23 cellular contexts compared by ENCODE assay signal in genomic region chr17:77828749-77829539, GRCh38.
DNase-seq lines count a peak whose midpoint lies in the region; ATAC-seq, FAIRE-seq and TF ChIP-seq lines count a peak whose summit lies in the region.
"Had no signal": no experiment of that assay in that cellular context is flagged by ENCODE, and none has a peak within 500 bp of the region (broad histone marks: within the 10 kb centered on the region; RNA-seq: fewer than 3 reads in every experiment).

No MANE protein-coding gene starts in this region.

- no peak for TF ChIP-seq EP300 in GM12878 (IDR thresholded peaks at IDR 0.05; ENCODE audit: borderline replicate concordance in 1 of 2, control insufficient read depth in 1 of 2, low read depth in 2 of 2, low read length in 2 of 2)

- CTCF ChIA-PET in GM12878 (lab: Yijun Ruan, JAX): no interaction called here

- H3K27ac ChIP-seq in GM12878 (ENCODE audit: control insufficient read depth, insufficient read depth) (no peak overlapping the region), lower lobe of right lung (no peak overlapping the region), subcutaneous abdominal adipose tissue (ENCODE audit: low read depth, low read length) (peak overlapping the region; percentile 91)

- intact Hi-C loops in GM12878 (cut with micrococcal nuclease; ENCODE audit: unreplicated experiment): no loop called here
- intact Hi-C loops in lower lobe of right lung (cut with DNase I): no loop called here

- H3K4me1 ChIP-seq in GM12878 (ENCODE audit: control insufficient read depth, insufficient read depth, low read length) (no peaks in the 10 kb centered on the region; the same call in 1 of the 2 replicates), lower lobe of right lung (peaks cover 15% of the 10 kb centered on the region), subcutaneous abdominal adipose tissue (ENCODE audit: control insufficient read depth in 5 of 5, insufficient read depth in 5 of 5, low read length in 5 of 5) (peaks cover 9 to 69% (median 27%) of the 10 kb centered on the region in 5 donors)
- H3K4me1 ChIP-seq: body of pancreas, left lung had no signal

- H4K20me1 ChIP-seq in GM12878 (ENCODE audit: control insufficient read depth, insufficient read depth): no peaks in the 10 kb centered on the region

- H3K27me3 ChIP-seq in GM12878 (replicated peaks in 1 of 2; ENCODE audit: control insufficient read depth in 2 of 2, insufficient read depth in 2 of 2, low read length in 1 of 2) (no peaks in the 10 kb centered on the region), lower lobe of right lung (ENCODE audit: low read depth) (peaks cover 6% of the 10 kb centered on the region), subcutaneous abdominal adipose tissue (ENCODE audit: control insufficient read depth in 5 of 5, insufficient read depth in 4 of 5, low read length in 5 of 5) (peaks cover 0 to 22% (median 8%) of the 10 kb centered on the region in 5 donors)
- H3K27me3 ChIP-seq: body of pancreas, thyroid gland had no signal

- H3K4me3 Mint-ChIP-seq in activated T-cell treated with anti-CD3 and anti-CD28 coated beads, Interleukin-2, amount 50 U/mL, for 24 hours: no peak overlapping the region
- H3K4me3 Mint-ChIP-seq in activated T-cell treated with anti-CD3 and anti-CD28 coated beads, Interleukin-2, amount 50 U/mL, for 72 hours: no peak overlapping the region
- H3K4me3 Mint-ChIP-seq in HFFc6: no peak overlapping the region
- H3K4me3 Mint-ChIP-seq: activated CD8-positive, alpha-beta T cell treated with anti-CD3 and anti-CD28 coated beads for 36 hours; activated naive CD8-positive, alpha-beta T cell had no signal

- H3K9ac ChIP-seq in GM12878 (ENCODE audit: control insufficient read depth, insufficient read depth, low read length) (no peak overlapping the region), subcutaneous abdominal adipose tissue (ENCODE audit: low read length in 5 of 5) (no peak overlapping the region)

- H2AFZ ChIP-seq in GM12878 (ENCODE audit: control insufficient read depth, low read depth, low read length): no peak overlapping the region

- peaks cover 22% of the 10 kb centered on the region for H3K4me1 Mint-ChIP-seq in activated T-cell treated with anti-CD3 and anti-CD28 coated beads, Interleukin-2, amount 50 U/mL, for 24 hours (ENCODE audit: low read depth)
- H3K4me1 Mint-ChIP-seq in activated T-cell treated with anti-CD3 and anti-CD28 coated beads, Interleukin-2, amount 50 U/mL, for 72 hours (ENCODE audit: low read depth): peaks cover 23% of the 10 kb centered on the region
- H3K4me1 Mint-ChIP-seq in HFFc6 (ENCODE audit: low read depth): peaks cover 25% of the 10 kb centered on the region

- POLR2A ChIA-PET in GM12878 (lab: Charles Lee): no interaction called here

- WGBS in GM12878 (ENCODE audit: insufficient coverage, insufficient replicate concordance, low lambda C conversion rate, missing lambda C conversion rate): 57% methylated on average over 21 of the region's 21 CpGs

- RAD21 ChIA-PET in GM12878 (lab: Charles Lee; ENCODE audit: unreplicated experiment): interaction anchor here (2.0 kb wide), 1 partner anchor 40 kb away, joined by 6 read pairs; no protein-coding TSS in a partner anchor

- SMC1A ChIA-PET in GM12878 (lab: Charles Lee; ENCODE audit: uncharacterized antibody, unreplicated experiment): no interaction called here

- BruUV-seq in GM12878 (replicated peaks; lab: Mats Ljungman, UMichigan): no TSS peak

- H3K79me2 ChIP-seq in GM12878 (ENCODE audit: control insufficient read depth, insufficient read depth, low read length): no peaks in the 10 kb centered on the region

- ATAC-seq in activated T-cell treated with anti-CD3 and anti-CD28 coated beads, Interleukin-2, amount 50 U/mL, for 72 hours (replicated peaks in 1 of 2): no peak
- ATAC-seq in GM12878: no peak
- no peak for ATAC-seq in lower lobe of right lung
- ATAC-seq: activated CD8-positive, alpha-beta T cell treated with anti-CD3 and anti-CD28 coated beads for 36 hours had no signal

- peaks cover 3% of the 10 kb centered on the region for H3K27me3 Mint-ChIP-seq in activated T-cell treated with anti-CD3 and anti-CD28 coated beads, Interleukin-2, amount 50 U/mL, for 24 hours
- H3K27me3 Mint-ChIP-seq in activated T-cell treated with anti-CD3 and anti-CD28 coated beads, Interleukin-2, amount 50 U/mL, for 72 hours (ENCODE audit: low read depth): peaks cover 8% of the 10 kb centered on the region
- peaks cover 21% of the 10 kb centered on the region for H3K27me3 Mint-ChIP-seq in HFFc6 (ENCODE audit: insufficient read depth)
- H3K27me3 Mint-ChIP-seq: activated CD8-positive, alpha-beta T cell treated with anti-CD3 and anti-CD28 coated beads for 36 hours; activated naive CD8-positive, alpha-beta T cell had no signal

- no peak overlapping the region for H3K27ac Mint-ChIP-seq in activated T-cell treated with anti-CD3 and anti-CD28 coated beads, Interleukin-2, amount 50 U/mL, for 24 hours
- H3K27ac Mint-ChIP-seq in activated T-cell treated with anti-CD3 and anti-CD28 coated beads, Interleukin-2, amount 50 U/mL, for 72 hours: no peak overlapping the region
- H3K27ac Mint-ChIP-seq in HFFc6: no peak overlapping the region
- H3K27ac Mint-ChIP-seq: activated CD8-positive, alpha-beta T cell treated with anti-CD3 and anti-CD28 coated beads for 36 hours; activated naive CD8-positive, alpha-beta T cell had no signal

- no peaks in the 10 kb centered on the region for H3K9me3 Mint-ChIP-seq in activated T-cell treated with anti-CD3 and anti-CD28 coated beads, Interleukin-2, amount 50 U/mL, for 24 hours
- H3K9me3 Mint-ChIP-seq in activated T-cell treated with anti-CD3 and anti-CD28 coated beads, Interleukin-2, amount 50 U/mL, for 72 hours: no peaks in the 10 kb centered on the region
- no peaks in the 10 kb centered on the region; the same call in 1 of the 2 replicates for H3K9me3 Mint-ChIP-seq in HFFc6
- H3K9me3 Mint-ChIP-seq: activated CD8-positive, alpha-beta T cell treated with anti-CD3 and anti-CD28 coated beads for 36 hours had no signal

- DNase-seq in activated T-cell treated with anti-CD3 and anti-CD28 coated beads, Interleukin-2, amount 50 U/mL, for 24 hours: peak; percentile 7
- DNase-seq in activated T-cell treated with anti-CD3 and anti-CD28 coated beads, Interleukin-2, amount 50 U/mL, for 72 hours: no peak
- DNase-seq in GM12878 (ENCODE audit: low read depth, low spot score): no peak
- peak; percentile 16 for DNase-seq in lower lobe of right lung
- DNase-seq in HFFc6: no peak
- DNase-seq in stimulated activated CD4-positive, alpha-beta T cell treated with anti-CD3 and anti-CD28 coated beads, Interleukin-4, amount 100 ng/mL, for 4 hours: no peak
- no peak for DNase-seq in stimulated activated CD8-positive, alpha-beta memory T cell treated with anti-CD3 and anti-CD28 coated beads, Interleukin-4, amount 100 ng/mL, for 48 hours
- DNase-seq: activated CD8-positive, alpha-beta T cell treated with anti-CD3 and anti-CD28 coated beads for 36 hours; body of pancreas; DMS79 treated with DMSO at 0.1 percent for 48 hours; Karpas-422; NCI-H187 treated with DMSO at 0.1 percent for 48 hours; NCI-H2227 treated with DMSO at 0.1 percent for 48 hours; occipital lobe; OCI-M1; stimulated activated CD4-positive, alpha-beta T cell treated with anti-CD3 and anti-CD28 coated beads, Interleukin-15, amount 100 ng/mL, for 24 hours; T-helper 1 cell; thyroid gland had no signal

- no peak for FAIRE-seq in GM12878 (lab: Jason Lieb, UNC)
- FAIRE-seq: H54 had no signal

- no peak overlapping the region for H3K4me2 ChIP-seq in GM12878 (ENCODE audit: control insufficient read depth, insufficient read depth)

- no peak for TF ChIP-seq CTCF in GM12878 (IDR thresholded peaks at IDR 0.05 in 2 of 3, conservative IDR thresholded peaks at IDR 0.05 in 1 of 3; ENCODE audit: control insufficient read depth in 2 of 3, extremely low read depth in 1 of 3, insufficient read depth in 1 of 3, low read depth in 3 of 3, low read length in 3 of 3)
- TF ChIP-seq CTCF in lower lobe of right lung (IDR thresholded peaks at IDR 0.05): no peak
- no peak for TF ChIP-seq CTCF in HFFc6 (IDR thresholded peaks at IDR 0.05)

- H3K36me3 ChIP-seq in GM12878 (ENCODE audit: control insufficient read depth in 2 of 2, insufficient read depth in 2 of 2, low read length in 1 of 2): no peaks in the 10 kb centered on the region
- no peaks in the 10 kb centered on the region for H3K36me3 ChIP-seq in lower lobe of right lung
- no peaks in the 10 kb centered on the region for H3K36me3 ChIP-seq in subcutaneous abdominal adipose tissue (ENCODE audit: control insufficient read depth in 5 of 5, insufficient read depth in 5 of 5, low read length in 5 of 5)
- H3K36me3 ChIP-seq: left lung, thyroid gland had no signal

- in situ Hi-C loops in GM12878 (cut with MboI): no loop called here

- TF ChIP-seq RAD21 in GM12878 (IDR thresholded peaks at IDR 0.05; ENCODE audit: insufficient read depth, low read depth, low read length): no peak

- TF ChIP-seq POLR2A in GM12878 (IDR thresholded peaks at IDR 0.05; ENCODE audit: low read depth, low read length): no peak

- H3K4me3 ChIP-seq in GM12878 (no peak overlapping the region), lower lobe of right lung (no peak overlapping the region), subcutaneous abdominal adipose tissue (ENCODE audit: low read depth in 1 of 5, low read length in 5 of 5) (no peak overlapping the region)
- H3K4me3 ChIP-seq: body of pancreas, coronary artery, left lung, thyroid gland had no signal

- H3K9me3 ChIP-seq in GM12878 (replicated peaks; ENCODE audit: control insufficient read depth, insufficient read depth, low read length) (no peaks in the 10 kb centered on the region), lower lobe of right lung (no peaks in the 10 kb centered on the region), subcutaneous abdominal adipose tissue (ENCODE audit: control insufficient read depth in 5 of 5, low read length in 5 of 5) (no peaks in the 10 kb centered on the region)
- H3K9me3 ChIP-seq: body of pancreas, left lung, thyroid gland had no signal

- no peaks in the 10 kb centered on the region for H3K36me3 Mint-ChIP-seq in activated T-cell treated with anti-CD3 and anti-CD28 coated beads, Interleukin-2, amount 50 U/mL, for 24 hours (ENCODE audit: low read depth)
- no peaks in the 10 kb centered on the region for H3K36me3 Mint-ChIP-seq in activated T-cell treated with anti-CD3 and anti-CD28 coated beads, Interleukin-2, amount 50 U/mL, for 72 hours (ENCODE audit: insufficient read depth in 2 of 2)
- no peaks in the 10 kb centered on the region for H3K36me3 Mint-ChIP-seq in HFFc6 (ENCODE audit: low read depth)
- H3K36me3 Mint-ChIP-seq: activated naive CD8-positive, alpha-beta T cell had no signal

TF ChIP-seq in GM12878, 131 proteins besides CTCF, POLR2A, EP300 and RAD21:
- TF ChIP-seq POLR2AphosphoS2 (IDR thresholded peaks at IDR 0.05; ENCODE audit: low read depth, low read length) (no peak), SMARCA5 (IDR thresholded peaks at IDR 0.05) (no peak), GABPA (IDR thresholded peaks at IDR 0.05; ENCODE audit: low read depth) (no peak), IRF4 (IDR thresholded peaks at IDR 0.05; ENCODE audit: low read depth, low read length) (no peak), NR2C2 (IDR thresholded peaks at IDR 0.05; ENCODE audit: borderline replicate concordance, control insufficient read depth, insufficient read length, low read depth) (peak; percentile 13), NR2F1 (conservative IDR thresholded peaks at IDR 0.05) (no peak), PML (IDR thresholded peaks at IDR 0.05; ENCODE audit: low read length) (no peak)
TF ChIP-seq in GM12878: peak in this region for 1.

Comparison
In these comparisons a context has a peak if more than half of its experiments do, and no peak if none do; other contexts are left out.
1. DNase-seq: peak in activated T-cell treated with anti-CD3 and anti-CD28 coated beads, Interleukin-2, amount 50 U/mL, for 24 hours (single experiment) and lower lobe of right lung (single experiment); none in activated T-cell treated with anti-CD3 and anti-CD28 coated beads, Interleukin-2, amount 50 U/mL, for 72 hours (0 of 2), GM12878 (single experiment), HFFc6 (single experiment), stimulated activated CD4-positive, alpha-beta T cell treated with anti-CD3 and anti-CD28 coated beads, Interleukin-4, amount 100 ng/mL, for 4 hours (0 of 2) and stimulated activated CD8-positive, alpha-beta memory T cell treated with anti-CD3 and anti-CD28 coated beads, Interleukin-4, amount 100 ng/mL, for 48 hours (single experiment).